In the genomic region with DNA sequence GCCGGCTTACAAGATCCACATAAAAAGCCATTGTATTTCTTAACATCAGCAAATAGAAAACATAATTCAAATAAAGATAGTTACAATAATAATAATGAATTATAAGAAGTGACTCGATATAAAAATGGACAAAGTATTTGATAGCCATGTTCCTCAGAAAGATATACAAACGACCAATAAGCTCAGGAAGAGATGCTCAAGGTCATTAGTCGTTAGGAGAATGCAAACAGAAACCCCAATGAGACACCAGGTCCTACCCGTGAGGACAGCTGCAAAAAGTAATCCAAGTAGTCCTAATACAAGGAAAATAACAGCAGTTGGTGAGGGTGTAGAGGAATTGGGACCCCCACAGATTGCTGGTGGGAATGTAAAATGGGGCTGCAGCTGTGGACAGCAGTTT, we compare ENCODE assay signal across 19 cellular contexts. TPM values are rescaled to one million over a fixed set of nuclear protein-coding genes. Genes with fewer than 3 reads are reported as not detected.
DNase-seq lines count a peak whose midpoint lies in the region; ATAC-seq and TF ChIP-seq lines count a peak whose summit lies in the region.
"Had no signal": no experiment of that assay in that cellular context is flagged by ENCODE, and none has a peak within 500 bp of the region (broad histone marks: within the 10 kb centered on the region; RNA-seq: fewer than 3 reads in every experiment).

No MANE protein-coding gene starts in this region.

- in situ Hi-C loops in IMR-90 (cut with MboI; ENCODE audit: low sequenced_read_pairs) = no loop called here

- no peaks in the 10 kb centered on the region for H3K36me3 ChIP-seq in SK-N-SH (replicated peaks in 1 of 2; ENCODE audit: control insufficient read depth in 1 of 2, insufficient read depth in 2 of 2, low read length in 1 of 2)
- no peaks in the 10 kb centered on the region for H3K36me3 ChIP-seq in IMR-90 (ENCODE audit: control insufficient read depth, insufficient read depth, low read length)
- H3K36me3 ChIP-seq in esophagus muscularis mucosa = no peaks in the 10 kb centered on the region
- no peaks in the 10 kb centered on the region for H3K36me3 ChIP-seq in uterus
- H3K36me3 ChIP-seq: BLaER1, HAP-1 had no signal

- no peak overlapping the region for H3K4me2 ChIP-seq in SK-N-SH
- no peak overlapping the region for H3K4me2 ChIP-seq in IMR-90 (ENCODE audit: low read depth, low read length)
- H3K4me2 ChIP-seq: BLaER1 had no signal

- intact Hi-C loops in IMR-90 (cut with micrococcal nuclease) = loop anchor here (1.0 kb wide), 1 partner anchor 20 kb away; no protein-coding TSS in a partner anchor
- intact Hi-C loops in esophagus muscularis mucosa (cut with DNase I) = no loop called here
- intact Hi-C loops in uterus (cut with DNase I; ENCODE audit: low total_unique reads) = no loop called here

- no peak overlapping the region for H2BK120ac ChIP-seq in IMR-90 (ENCODE audit: low read depth, low read length)

- BruUV-seq in IMR-90 (replicated peaks; lab: Mats Ljungman, UMichigan) = no TSS peak

- TF ChIP-seq RAD21 in SK-N-SH (IDR thresholded peaks at IDR 0.05; ENCODE audit: low read length) (no peak), IMR-90 (IDR thresholded peaks at IDR 0.05; ENCODE audit: low read length) (no peak)

- TF ChIP-seq EP300 in SK-N-SH (IDR thresholded peaks at IDR 0.05; ENCODE audit: borderline replicate concordance in 1 of 2, low read depth in 1 of 2, low read length in 1 of 2) (no peak), esophagus muscularis mucosa (IDR thresholded peaks at IDR 0.05) (no peak)

- no peaks in the 10 kb centered on the region for H3F3A ChIP-seq in SK-N-SH (replicated peaks; ENCODE audit: insufficient read depth)

- no peaks in the 10 kb centered on the region for H3K9me3 ChIP-seq in SK-N-SH
- no peaks in the 10 kb centered on the region for H3K9me3 ChIP-seq in IMR-90 (ENCODE audit: control insufficient read depth, insufficient read depth, low read length)
- no peaks in the 10 kb centered on the region for H3K9me3 ChIP-seq in esophagus muscularis mucosa
- H3K9me3 ChIP-seq in uterus = no peaks in the 10 kb centered on the region
- H3K9me3 ChIP-seq: BLaER1, Caco-2, HAP-1 had no signal

- H4K91ac ChIP-seq in IMR-90 (ENCODE audit: insufficient read depth, low read depth, low read length) = no peak overlapping the region

- H4K20me1 ChIP-seq in SK-N-SH (ENCODE audit: insufficient read depth) (no peaks in the 10 kb centered on the region), IMR-90 (ENCODE audit: insufficient read depth, low read length) (no peaks in the 10 kb centered on the region)
- H4K20me1 ChIP-seq: BLaER1 had no signal

- H3K4me1 ChIP-seq in SK-N-SH (ENCODE audit: control insufficient read depth in 1 of 2, insufficient read depth in 2 of 2, low read depth in 1 of 2, low read length in 1 of 2) (no peaks in the 10 kb centered on the region), IMR-90 (ENCODE audit: control insufficient read depth, insufficient read depth, low read length) (peaks cover 7% of the 10 kb centered on the region), esophagus muscularis mucosa (peaks cover 4 to 47% (median 45%) of the 10 kb centered on the region in 4 donors), uterus (no peaks in the 10 kb centered on the region)

- H2BK5ac ChIP-seq in IMR-90 (ENCODE audit: low read depth, low read length, poor library complexity, severe bottlenecking) = no peak overlapping the region

- no peak overlapping the region for H3K18ac ChIP-seq in IMR-90 (ENCODE audit: low read depth, low read length)

- POLR2A ChIA-PET in SK-N-SH (lab: Yijun Ruan, JAX) (no interaction called here), IMR-90 (lab: Charles Lee; ENCODE audit: unreplicated experiment) (no interaction called here)

- no peak overlapping the region for H4K5ac ChIP-seq in IMR-90 (ENCODE audit: low read depth, low read length)

- no peak overlapping the region for H2AK5ac ChIP-seq in IMR-90 (ENCODE audit: low read depth, low read length)

- no peak for TF ChIP-seq POLR2A in IMR-90 (IDR thresholded peaks at IDR 0.05; ENCODE audit: low read depth, low read length)
- no peak for TF ChIP-seq POLR2A in esophagus muscularis mucosa (IDR thresholded peaks at IDR 0.05; ENCODE audit: low read depth)
- no peak for TF ChIP-seq POLR2A in uterus (IDR thresholded peaks at IDR 0.05)

- CTCF ChIA-PET in SK-N-SH (lab: Yijun Ruan, JAX) = interaction anchor here (1.5 kb wide), 1 partner anchor 24 kb away, joined by 4 read pairs; no protein-coding TSS in a partner anchor
- CTCF ChIA-PET in IMR-90 (lab: Yijun Ruan, JAX) = no interaction called here

- TF ChIP-seq CTCF in SK-N-SH (IDR thresholded peaks at IDR 0.05) = no peak
- TF ChIP-seq CTCF in IMR-90 (conservative IDR thresholded peaks at IDR 0.05; ENCODE audit: low read depth, low read length) = no peak
- no peak for TF ChIP-seq CTCF in esophagus muscularis mucosa (IDR thresholded peaks at IDR 0.05)
- TF ChIP-seq CTCF in uterus (IDR thresholded peaks at IDR 0.05) = no peak

- H3K56ac ChIP-seq in IMR-90 (ENCODE audit: extremely low read depth, insufficient read depth, low read length) = no peak overlapping the region

- no peak overlapping the region for H3K23ac ChIP-seq in IMR-90 (ENCODE audit: low read depth, low read length)

- no peak overlapping the region for H3K14ac ChIP-seq in IMR-90 (replicated peaks; ENCODE audit: low read depth, low read length)

- no peaks in the 10 kb centered on the region for H3K79me1 ChIP-seq in IMR-90 (ENCODE audit: low read depth in 1 of 2, low read length in 2 of 2)

- no peaks in the 10 kb centered on the region; the same call in 1 of the 2 replicates for H3K9me1 ChIP-seq in IMR-90 (ENCODE audit: insufficient read depth, low read length)

- ATAC-seq in SK-N-SH treated with all-trans-retinoic acid at 6 μM for 48 hours = no peak
- no peak for ATAC-seq in IMR-90 (ENCODE audit: low read depth)
- ATAC-seq in stimulated activated naive CD8-positive, alpha-beta T cell treated with anti-CD3 and anti-CD28 coated beads, Interleukin-15, Interleukin-2, amounts not matched to agents 100 U/mL and 50 U/mL, for 24 hours = no peak

- no peak overlapping the region for H2AFZ ChIP-seq in SK-N-SH (ENCODE audit: low read depth)
- no peak overlapping the region for H2AFZ ChIP-seq in IMR-90 (replicated peaks; ENCODE audit: low read length, poor library complexity)

- no peaks in the 10 kb centered on the region for H3K79me2 ChIP-seq in SK-N-SH (ENCODE audit: insufficient read depth)

- H2BK20ac ChIP-seq in IMR-90 (ENCODE audit: low read depth, low read length) = no peak overlapping the region

- no peak overlapping the region for H2AK9ac ChIP-seq in IMR-90 (replicated peaks; ENCODE audit: low read depth, low read length, poor library complexity)

- dilution Hi-C loops in IMR-90 (cut with HindIII; ENCODE audit: low sequenced_read_pairs, unreplicated experiment) = no loop called here

- H3K27ac ChIP-seq in SK-N-SH (ENCODE audit: low read depth in 2 of 2, low read length in 1 of 2) (no peak overlapping the region), IMR-90 (ENCODE audit: insufficient read depth, low read length) (no peak overlapping the region), esophagus muscularis mucosa (replicated peaks in 1 of 4) (peak overlapping the region; percentile 86 to 92 (median 89)), uterus (peak overlapping the region; percentile 88 to 90)
- H3K27ac ChIP-seq: 22Rv1, BLaER1, HL-60 had no signal

- 0 out of 2 replicates have a peak overlapping the region, but pooled peaks have one; percentile 9 for H3K4ac ChIP-seq in IMR-90 (ENCODE audit: low read depth, low read length)

- H3K4me3 ChIP-seq in SK-N-SH (ENCODE audit: low read depth in 2 of 2, low read length in 1 of 2) (no peak overlapping the region), IMR-90 (ENCODE audit: insufficient read depth, low read depth, low read length) (no peak overlapping the region), esophagus muscularis mucosa (no peak overlapping the region), uterus (no peak overlapping the region)
- H3K4me3 ChIP-seq: BLaER1, HAP-1 had no signal

- H3K9ac ChIP-seq in SK-N-SH (no peak overlapping the region), IMR-90 (ENCODE audit: low read depth, low read length) (no peak overlapping the region)
- H3K9ac ChIP-seq: BLaER1 had no signal

- H3K9me2 ChIP-seq in SK-N-SH = no peaks in the 10 kb centered on the region

- 63% methylated on average over 5 of the region's 5 CpGs for WGBS in SK-N-SH (ENCODE audit: low lambda C conversion rate)
- WGBS in IMR-90 (ENCODE audit: extremely low coverage in 2 of 2, insufficient read length in 1 of 2), 2 experiments = 90% methylated on average over 2 of the region's 5 CpGs; no CpG with 5 or more reads in 1 of the 2 experiments
- WGBS in esophagus muscularis mucosa = 82% methylated on average over 5 of the region's 5 CpGs

- DNase-seq in SK-N-SH = no peak
- DNase-seq in IMR-90 = no peak
- no peak for DNase-seq in esophagus muscularis mucosa (ENCODE audit: extremely low spot score)
- DNase-seq in uterus = no peak
- no peak for DNase-seq in stimulated activated naive CD8-positive, alpha-beta T cell treated with anti-CD3 and anti-CD28 coated beads, Interleukin-15, Interleukin-2, amounts not matched to agents 100 U/mL and 50 U/mL, for 24 hours
- no peak for DNase-seq in superior temporal gyrus (ENCODE audit: extremely low spot score)
- no peak for DNase-seq in stimulated activated CD4-positive, alpha-beta T cell treated with anti-CD3 and anti-CD28 coated beads, Interleukin-15, amount 100 ng/mL, for 24 hours
- DNase-seq: AML-193; Caco-2; CD8-positive, alpha-beta memory T cell; DND-41; GDM1; GOT3; HFFc6 had no signal

- H3K27me3 ChIP-seq in SK-N-SH (ENCODE audit: insufficient read depth) = no peaks in the 10 kb centered on the region; the same call in 1 of the 2 replicates
- H3K27me3 ChIP-seq in IMR-90 (ENCODE audit: control insufficient read depth, insufficient read depth, low read length) = no peaks in the 10 kb centered on the region; the same call in 1 of the 2 replicates
- no peaks in the 10 kb centered on the region for H3K27me3 ChIP-seq in esophagus muscularis mucosa
- H3K27me3 ChIP-seq in uterus = no peaks in the 10 kb centered on the region
- H3K27me3 ChIP-seq: BLaER1 had no signal

- H2BK15ac ChIP-seq in IMR-90 (ENCODE audit: low read depth, low read length) = no peak overlapping the region

- H4K8ac ChIP-seq in IMR-90 (ENCODE audit: low read depth in 2 of 2, low read length in 2 of 2) = no peak overlapping the region

TF ChIP-seq in SK-N-SH, 30 proteins besides CTCF, POLR2A, EP300 and RAD21 (continues in another document):
- no peak for TF ChIP-seq MXI1 (IDR thresholded peaks at IDR 0.05; ENCODE audit: low read depth, low read length)

TF ChIP-seq in IMR-90, 13 proteins besides CTCF, POLR2A, EP300 and RAD21:
- TF ChIP-seq CEBPB (IDR thresholded peaks at IDR 0.05; ENCODE audit: low read depth, low read length) = no peak
- peak; percentile 74 for TF ChIP-seq RFX5 (IDR thresholded peaks at IDR 0.05; ENCODE audit: low read depth, low read length)

RNA-seq across cellular contexts. Expression of a gene that starts 54.2 kb away (rescaled TPM):
- 12.0 and 12.9 TPM in 2 replicates for polyA plus RNA-seq in SK-N-SH (2012; rRNA removed)
- polyA plus RNA-seq in SK-N-SH (2012; cell fraction: cytosol; rRNA removed) = 11.2 and 11.8 TPM in 2 replicates
- polyA plus RNA-seq in SK-N-SH (2012; cell fraction: nucleus; rRNA removed) = 9.6 and 10.9 TPM in 2 replicates
- 31.7 and 36.7 TPM in 2 replicates for total RNA-seq in IMR-90 (2012; rRNA removed)
- polyA plus RNA-seq in IMR-90 (2012; rRNA removed) = 20.6 and 21.4 TPM in 2 replicates
- polyA plus RNA-seq in IMR-90 (2012; cell fraction: cytosol; rRNA removed) = 15.9 and 20.4 TPM in 2 replicates
- polyA plus RNA-seq in IMR-90 (2012; cell fraction: nucleus; rRNA removed; ENCODE audit: low replicate concordance) = 12.2 and 16.8 TPM in 2 replicates
- total RNA-seq in esophagus muscularis mucosa = 100 to 1,000 TPM; 234 to 301 (median 245) TPM
- total RNA-seq in uterus = 100 to 1,000 TPM in 1 of 4 donors, 10 to 100 TPM in 3; 22.5 to 160 (median 93.2) TPM

Comparison
In these comparisons a context has a peak if more than half of its experiments do, and no peak if none do; other contexts are left out.
1. H3K27ac ChIP-seq: peak in esophagus muscularis mucosa (4 of 4) and uterus (2 of 2); none in SK-N-SH (0 of 2) and IMR-90 (single experiment).